34 cellular contexts compared by ENCODE assay signal in the genomic region with DNA sequence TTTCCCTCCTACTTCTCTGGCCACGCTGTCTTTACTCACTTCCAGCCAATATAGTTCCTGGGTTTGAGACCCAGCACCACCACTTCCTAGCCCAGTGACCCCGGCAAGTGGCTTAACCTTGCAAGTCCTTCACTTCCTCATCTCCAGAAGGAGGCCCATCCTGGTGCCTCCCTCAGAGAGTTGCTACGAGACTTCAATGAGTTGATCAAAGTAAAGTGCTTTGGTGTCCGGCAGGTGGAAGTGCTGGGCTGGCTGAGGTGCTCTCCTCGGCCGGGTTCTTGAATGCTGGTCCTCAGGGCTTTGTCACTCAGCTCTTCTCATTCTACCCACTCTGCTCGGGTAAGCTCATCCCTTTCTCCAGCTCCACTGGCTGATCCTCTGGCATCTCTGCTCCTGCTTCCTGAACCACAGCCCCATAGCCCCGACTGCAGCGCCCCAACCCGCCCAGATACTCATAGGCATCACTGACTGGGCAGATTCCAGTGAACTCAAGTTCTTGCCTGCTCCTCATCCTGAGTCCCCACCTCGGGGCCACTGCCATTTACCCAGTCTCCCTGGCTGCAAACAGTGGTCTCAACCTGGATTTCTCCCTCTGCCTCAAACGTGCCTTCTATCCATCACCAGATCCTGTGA.
"Had no signal": no experiment of that assay in that cellular context is flagged by ENCODE, and none has a peak within 500 bp of the region (broad histone marks: within the 10 kb centered on the region; RNA-seq: fewer than 3 reads in every experiment).

No MANE protein-coding gene starts in this region.

- H3K4me3 Mint-ChIP-seq: activated CD8-positive, alpha-beta memory T cell treated with anti-CD3 and anti-CD28 coated beads, Interleukin-2, amount 10 ng/mL, durations not matched to agents 7 days and 5 days; activated CD8-positive, alpha-beta T cell treated with anti-CD3 and anti-CD28 coated beads, Interleukin-2, amount 10 ng/mL, durations not matched to agents 7 days and 5 days; effector memory CD8-positive, alpha-beta T cell; immature natural killer cell; natural killer cell treated with Interleukin-12 subunit alpha and Interleukin-12 subunit beta and Interleukin-15 and Interleukin-18, amount 100 ng/mL, for 72 hours; T-helper 1 cell treated with Interleukin-12 subunit alpha and Interleukin-12 subunit beta and Interleukin-4 antibody, amounts not matched to agents 30 μg/mL and 1 μg/mL, for 36 hours had no signal

- DNase-seq: activated CD4-positive, alpha-beta T cell treated with anti-CD3 and anti-CD28 coated beads, Interleukin-2, amount 50 U/mL, for 1 hour; activated CD8-positive, alpha-beta memory T cell treated with anti-CD3 and anti-CD28 coated beads, Interleukin-2, amount 10 ng/mL, durations not matched to agents 7 days and 5 days; activated CD8-positive, alpha-beta T cell treated with anti-CD3 and anti-CD28 coated beads, Interleukin-2, amount 10 ng/mL, durations not matched to agents 7 days and 5 days; activated naive CD4-positive, alpha-beta T cell treated with Interleukin-2 at 50 U/mL for 16 hours; activated T-cell treated with anti-CD3 and anti-CD28 coated beads, Interleukin-2, amount 50 U/mL, for 48 hours; amniotic stem cell; brain microvascular endothelial cell; cortex of kidney; effector memory CD8-positive, alpha-beta T cell; hypothalamus; immature natural killer cell; kidney glomerular epithelial cell; lower lobe of right lung; mesenchymal stem cell; mucosa of descending colon; ovary; retina; stimulated activated CD4-positive, alpha-beta T cell treated with anti-CD3 and anti-CD28 coated beads, Interleukin-15, amount 100 ng/mL, for 24 hours; stimulated activated CD4-positive, alpha-beta T cell treated with anti-CD3 and anti-CD28 coated beads, Interleukin-2, amount 100 ng/mL, for 24 hours; stimulated activated naive CD4-positive, alpha-beta T cell; SW 1271; T-helper 9 cell had no signal

- ATAC-seq: activated CD8-positive, alpha-beta memory T cell treated with anti-CD3 and anti-CD28 coated beads, Interleukin-2, amount 10 ng/mL, durations not matched to agents 7 days and 5 days; activated CD8-positive, alpha-beta T cell treated with anti-CD3 and anti-CD28 coated beads, Interleukin-2, amount 10 ng/mL, durations not matched to agents 7 days and 5 days; effector memory CD8-positive, alpha-beta T cell; heart left ventricle; left lung; lower lobe of right lung; mucosa of descending colon had no signal

- H3K27ac Mint-ChIP-seq: activated CD8-positive, alpha-beta memory T cell treated with anti-CD3 and anti-CD28 coated beads, Interleukin-2, amount 10 ng/mL, durations not matched to agents 7 days and 5 days; activated CD8-positive, alpha-beta T cell treated with anti-CD3 and anti-CD28 coated beads, Interleukin-2, amount 10 ng/mL, durations not matched to agents 7 days and 5 days; effector memory CD8-positive, alpha-beta T cell; natural killer cell treated with Interleukin-12 subunit alpha and Interleukin-12 subunit beta and Interleukin-15 and Interleukin-18, amount 100 ng/mL, for 72 hours; T-helper 1 cell treated with Interleukin-12 subunit alpha and Interleukin-12 subunit beta and Interleukin-4 antibody, amounts not matched to agents 30 μg/mL and 1 μg/mL, for 36 hours had no signal

- H3K4me2 ChIP-seq: smooth muscle cell had no signal

- H3K9me3 ChIP-seq: left lung, lower lobe of right lung, mucosa of descending colon, neutrophil, prostate gland, suprapubic skin had no signal

- H3K4me1 ChIP-seq: heart left ventricle, left lung, lower lobe of right lung, prostate gland, suprapubic skin, tibial artery had no signal

- FAIRE-seq: astrocyte, endothelial cell of umbilical vein, TTC549 had no signal

- H3K36me3 ChIP-seq: brain microvascular endothelial cell, heart left ventricle, left lung, lower lobe of right lung, neutrophil, ovary, prostate gland, suprapubic skin, tibial artery had no signal

- H3K4me3 ChIP-seq: heart left ventricle, left lung, lower lobe of right lung, mucosa of descending colon, ovary, prostate gland, smooth muscle cell, suprapubic skin, tibial artery had no signal

- H3K9me3 Mint-ChIP-seq: effector memory CD8-positive, alpha-beta T cell; immature natural killer cell; natural killer cell treated with Interleukin-12 subunit alpha and Interleukin-12 subunit beta and Interleukin-15 and Interleukin-18, amount 100 ng/mL, for 72 hours; T-helper 1 cell treated with Interleukin-12 subunit alpha and Interleukin-12 subunit beta and Interleukin-4 antibody, amounts not matched to agents 30 μg/mL and 1 μg/mL, for 36 hours had no signal

- H3K27ac ChIP-seq: brain microvascular endothelial cell, heart left ventricle, left lung, lower lobe of right lung, neutrophil, ovary, prostate gland, suprapubic skin, tibial artery had no signal

- H3K36me3 Mint-ChIP-seq: activated CD8-positive, alpha-beta memory T cell treated with anti-CD3 and anti-CD28 coated beads, Interleukin-2, amount 10 ng/mL, durations not matched to agents 7 days and 5 days; immature natural killer cell; natural killer cell treated with Interleukin-12 subunit alpha and Interleukin-12 subunit beta and Interleukin-15 and Interleukin-18, amount 100 ng/mL, for 72 hours had no signal

- H3K27me3 ChIP-seq: ovary had no signal

- H3K4me1 Mint-ChIP-seq: activated CD8-positive, alpha-beta memory T cell treated with anti-CD3 and anti-CD28 coated beads, Interleukin-2, amount 10 ng/mL, durations not matched to agents 7 days and 5 days; immature natural killer cell had no signal
